8 cellular contexts compared by ENCODE assay signal in the genomic region with DNA sequence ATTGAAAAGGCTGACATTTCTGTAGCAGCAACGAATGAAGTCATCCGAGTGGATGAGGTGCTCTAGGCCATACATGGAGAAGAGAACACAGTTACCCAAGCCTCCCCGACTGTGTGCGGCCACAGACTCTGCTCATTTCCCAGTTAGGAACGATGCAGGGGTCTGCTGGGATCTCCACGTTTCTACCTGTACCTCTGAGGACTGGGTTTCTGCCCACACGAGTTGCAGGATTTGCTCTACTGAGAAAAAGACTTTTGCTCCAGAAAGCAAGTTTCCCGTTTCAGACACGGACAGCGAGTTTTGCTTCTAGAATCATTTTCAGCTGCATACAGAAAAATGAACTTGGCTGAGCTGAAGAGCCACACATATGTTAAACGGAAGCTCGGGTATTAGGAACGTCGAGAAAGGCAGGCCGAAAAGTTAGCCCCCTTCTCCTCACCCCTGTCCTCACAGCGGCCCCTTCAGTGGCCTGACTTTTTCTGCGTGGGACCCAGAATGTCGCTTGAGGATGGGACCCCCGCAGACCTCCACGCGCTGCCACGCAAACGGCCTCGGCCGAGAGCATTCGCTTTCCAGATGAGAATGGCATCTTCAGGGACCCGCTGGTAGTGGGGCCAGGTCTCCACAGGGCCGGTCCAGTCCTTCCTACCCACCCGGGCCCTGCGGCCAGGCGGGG. TPM values are rescaled to one million over a fixed set of nuclear protein-coding genes. Genes with fewer than 3 reads are reported as not detected.
DNase-seq lines count a peak whose midpoint lies in the region; ATAC-seq and TF ChIP-seq lines count a peak whose summit lies in the region.

No MANE protein-coding gene starts in this region.

- peaks cover 11% of the 10 kb centered on the region for H3F3A ChIP-seq in SK-N-SH (replicated peaks; ENCODE audit: insufficient read depth)

- H3K9ac ChIP-seq in SK-N-SH = peak overlapping the region; percentile 48; the same call in 1 of the 2 replicates

- peaks cover 40% of the 10 kb centered on the region for H3K79me2 ChIP-seq in SK-N-SH (ENCODE audit: insufficient read depth)

- H3K36me3 Mint-ChIP-seq in activated T-helper 1 cell treated with anti-CD3 and anti-CD28 coated beads, Interleukin-12 subunit alpha, Interleukin-12 subunit beta, Interleukin-2, Interleukin-4 antibody, amounts not matched to agents 30 ng/mL and 10 ng/mL and 1 ng/mL, durations not matched to agents 14 hours and 24 hours and 36 hours (ENCODE audit: low read depth) = no peaks in the 10 kb centered on the region

- H3K9me3 ChIP-seq in SK-N-SH = no peaks in the 10 kb centered on the region

- H2AFZ ChIP-seq in SK-N-SH (ENCODE audit: low read depth) = peak overlapping the region; percentile 88; the same call in 1 of the 2 replicates

- H3K36me3 ChIP-seq in SK-N-SH (replicated peaks in 1 of 2; ENCODE audit: control insufficient read depth in 1 of 2, insufficient read depth in 2 of 2, low read length in 1 of 2) = no peaks in the 10 kb centered on the region

- CTCF ChIA-PET in SK-N-SH (lab: Yijun Ruan, JAX) = interaction anchor here (1.6 kb wide), 1 partner anchor 95 kb away, joined by 5 read pairs; no protein-coding TSS in a partner anchor

- peaks cover 39% of the 10 kb centered on the region for H3K4me1 Mint-ChIP-seq in activated T-helper 1 cell treated with anti-CD3 and anti-CD28 coated beads, Interleukin-12 subunit alpha, Interleukin-12 subunit beta, Interleukin-2, Interleukin-4 antibody, amounts not matched to agents 30 ng/mL and 10 ng/mL and 1 ng/mL, durations not matched to agents 14 hours and 24 hours and 36 hours (ENCODE audit: low read depth)

- 89% methylated on average over 16 of the region's 31 CpGs for WGBS in SK-N-SH (ENCODE audit: low lambda C conversion rate)

- peaks cover 0 to 8% of the 10 kb centered on the region in 2 experiments; a peak in 2 of 4 replicates for H3K4me1 ChIP-seq in SK-N-SH (ENCODE audit: control insufficient read depth in 1 of 2, insufficient read depth in 2 of 2, low read depth in 1 of 2, low read length in 1 of 2)

- H4K20me1 ChIP-seq in SK-N-SH (ENCODE audit: insufficient read depth) = no peaks in the 10 kb centered on the region

- H3K9me3 Mint-ChIP-seq in activated T-helper 1 cell treated with anti-CD3 and anti-CD28 coated beads, Interleukin-12 subunit alpha, Interleukin-12 subunit beta, Interleukin-2, Interleukin-4 antibody, amounts not matched to agents 30 ng/mL and 10 ng/mL and 1 ng/mL, durations not matched to agents 14 hours and 24 hours and 36 hours = no peaks in the 10 kb centered on the region

- H3K27ac ChIP-seq in SK-N-SH (ENCODE audit: low read depth in 2 of 2, low read length in 1 of 2) = peak overlapping the region in 1 of 2 experiments; percentile 57; a peak in 2 of 4 replicates

- ATAC-seq in SK-N-SH treated with all-trans-retinoic acid at 6 μM for 48 hours (no peak), left ventricle myocardium superior (peak; percentile 18), HG03039 (IDR thresholded peaks at IDR 0.05; ENCODE audit: unreplicated experiment) (no peak)

- H3K27me3 ChIP-seq in SK-N-SH (ENCODE audit: insufficient read depth) = no peaks in the 10 kb centered on the region

- peak overlapping the region; percentile 68 for H3K4me3 Mint-ChIP-seq in activated T-helper 1 cell treated with anti-CD3 and anti-CD28 coated beads, Interleukin-12 subunit alpha, Interleukin-12 subunit beta, Interleukin-2, Interleukin-4 antibody, amounts not matched to agents 30 ng/mL and 10 ng/mL and 1 ng/mL, durations not matched to agents 14 hours and 24 hours and 36 hours

- TF ChIP-seq EP300 in SK-N-SH (IDR thresholded peaks at IDR 0.05; ENCODE audit: borderline replicate concordance in 1 of 2, low read depth in 1 of 2, low read length in 1 of 2) = no peak

- TF ChIP-seq RAD21 in SK-N-SH (IDR thresholded peaks at IDR 0.05; ENCODE audit: low read length) = no peak

- intact Hi-C loops in activated T-helper 1 cell treated with anti-CD3 and anti-CD28 coated beads, Interleukin-12 subunit alpha, Interleukin-12 subunit beta, Interleukin-2, Interleukin-4 antibody, amounts not matched to agents 30 ng/mL and 10 ng/mL and 1 ng/mL, durations not matched to agents 14 hours and 24 hours and 36 hours (cut with micrococcal nuclease) = loop anchor here (2.0 kb wide), 1 partner anchor 95 kb away; no protein-coding TSS in a partner anchor
- intact Hi-C loops in left ventricle myocardium superior (cut with micrococcal nuclease) = loop anchor here (10.0 kb wide), 1 partner anchor 67 kb away; no protein-coding TSS in a partner anchor

- POLR2A ChIA-PET in SK-N-SH (lab: Yijun Ruan, JAX) = no interaction called here

- no peaks in the 10 kb centered on the region for H3K9me2 ChIP-seq in SK-N-SH

- no peak overlapping the region for H3K27ac Mint-ChIP-seq in activated T-helper 1 cell treated with anti-CD3 and anti-CD28 coated beads, Interleukin-12 subunit alpha, Interleukin-12 subunit beta, Interleukin-2, Interleukin-4 antibody, amounts not matched to agents 30 ng/mL and 10 ng/mL and 1 ng/mL, durations not matched to agents 14 hours and 24 hours and 36 hours

- H3K4me2 ChIP-seq in SK-N-SH = peak overlapping the region; percentile 63; the same call in 1 of the 2 replicates

- H3K4me3 ChIP-seq in SK-N-SH (ENCODE audit: low read depth in 2 of 2, low read length in 1 of 2) = peak overlapping the region; percentile 50 to 63; a peak in 3 of 4 replicates
- H3K4me3 ChIP-seq in skeletal muscle cell (ENCODE audit: low read depth, low read length) = peak overlapping the region; percentile 85

- DNase-seq in SK-N-SH (no peak), left ventricle myocardium superior (no peak), skeletal muscle cell (ENCODE audit: low read depth) (no peak), COR-L47 (lab: John Stamatoyannopoulos, UW) (no peak), NCI-H1105 (lab: John Stamatoyannopoulos, UW) (no peak)
- DNase-seq in activated T-helper 1 cell treated with anti-CD3 and anti-CD28 coated beads, Interleukin-12 subunit alpha, Interleukin-12 subunit beta, Interleukin-2, Interleukin-4 antibody, amounts not matched to agents 30 ng/mL and 10 ng/mL and 1 ng/mL, durations not matched to agents 14 hours and 24 hours and 36 hours (ENCODE audit: low spot score) = no peak

- peaks cover 75% of the 10 kb centered on the region for H3K27me3 Mint-ChIP-seq in activated T-helper 1 cell treated with anti-CD3 and anti-CD28 coated beads, Interleukin-12 subunit alpha, Interleukin-12 subunit beta, Interleukin-2, Interleukin-4 antibody, amounts not matched to agents 30 ng/mL and 10 ng/mL and 1 ng/mL, durations not matched to agents 14 hours and 24 hours and 36 hours (ENCODE audit: insufficient read depth)

- no peak for TF ChIP-seq CTCF in SK-N-SH (IDR thresholded peaks at IDR 0.05)

TF ChIP-seq in SK-N-SH, 30 proteins besides CTCF, POLR2A, EP300 and RAD21:
- no peak for TF ChIP-seq TEAD4 (IDR thresholded peaks at IDR 0.05; ENCODE audit: borderline replicate concordance, insufficient read depth)
- 0 out of 2 replicates have a peak, but pooled peaks have one; percentile 6 for TF ChIP-seq TAF1 (IDR thresholded peaks at IDR 0.05; ENCODE audit: borderline replicate concordance, low read depth, low read length)

TF ChIP-seq in SK-N-SH treated with all-trans-retinoic acid at 6 μM for 48 hours, 23 proteins besides CTCF, POLR2A, EP300 and RAD21:
- TF ChIP-seq PPARA (CRISPR knock-in tag; IDR thresholded peaks at IDR 0.05; ENCODE audit: borderline replicate concordance) (no peak), ISL1 (CRISPR knock-in tag; IDR thresholded peaks at IDR 0.05) (no peak), OSR1 (CRISPR knock-in tag; IDR thresholded peaks at IDR 0.05) (no peak), ESRRG (CRISPR knock-in tag; IDR thresholded peaks at IDR 0.05) (no peak), ZNF565 (CRISPR knock-in tag; conservative IDR thresholded peaks at IDR 0.05; ENCODE audit: low read depth) (no peak), ZNF8 (CRISPR knock-in tag; IDR thresholded peaks at IDR 0.05) (no peak), ZNF70 (CRISPR knock-in tag; IDR thresholded peaks at IDR 0.05) (no peak), ARNTL (CRISPR knock-in tag; IDR thresholded peaks at IDR 0.05; ENCODE audit: borderline replicate concordance, low read depth) (no peak)

RNA-seq across cellular contexts. Expression of gene RAB31, which starts 0.6 kb away (rescaled TPM):
- polyA plus RNA-seq in SK-N-SH (2012; rRNA removed) = 22.4 and 23.0 TPM in 2 replicates
- 30.5 and 34.5 TPM in 2 replicates for polyA plus RNA-seq in SK-N-SH (2012; cell fraction: cytosol; rRNA removed)
- 17.8 and 28.6 TPM in 2 replicates for polyA plus RNA-seq in SK-N-SH (2012; cell fraction: nucleus; rRNA removed)
- total RNA-seq in activated T-helper 1 cell treated with anti-CD3 and anti-CD28 coated beads, Interleukin-12 subunit alpha, Interleukin-12 subunit beta, Interleukin-2, Interleukin-4 antibody, amounts not matched to agents 30 ng/mL and 10 ng/mL and 1 ng/mL, durations not matched to agents 14 hours and 24 hours and 36 hours = 0.13 and 0.78 TPM in 2 replicates
- total RNA-seq in left ventricle myocardium superior = 7.6 TPM
